Comparison of ENCODE assay signal across 27 cellular contexts in the genomic region with DNA sequence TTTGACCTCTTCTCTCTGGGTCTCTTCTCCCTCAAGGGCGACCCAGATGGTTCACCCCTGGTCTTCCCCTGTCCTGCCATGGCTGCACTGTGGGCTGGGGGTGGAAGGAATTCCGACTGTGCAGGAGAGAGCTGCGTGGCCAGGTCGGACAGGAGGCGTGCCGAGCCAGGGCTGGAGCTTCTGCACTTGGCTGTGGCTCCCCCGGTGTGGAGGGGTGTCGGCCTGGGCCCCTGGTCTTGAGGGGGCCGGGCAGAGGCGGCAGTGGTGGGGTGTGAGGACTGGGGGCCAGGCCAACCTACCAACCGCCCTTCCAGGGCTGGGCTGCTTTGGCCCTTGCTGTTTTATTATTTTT.
"Had no signal": no experiment of that assay in that cellular context is flagged by ENCODE, and none has a peak within 500 bp of the region (broad histone marks: within the 10 kb centered on the region; RNA-seq: fewer than 3 reads in every experiment).

No MANE protein-coding gene starts in this region.

- H3K27me3 ChIP-seq: left lung, neural progenitor cell, ovary, right atrium auricular region, stomach, tibial artery, upper lobe of right lung had no signal

- DNase-seq: hippocampal formation; immature natural killer cell; kidney; left colon; mesendoderm; naive B cell; natural killer cell; nephron progenitor cell; ovary; stimulated activated CD4-positive, alpha-beta T cell treated with anti-CD3 and anti-CD28 coated beads, Interleukin-12 subunit alpha, Interleukin-12 subunit beta, amount 100 ng/mL, for 4 hours; stimulated activated CD4-positive, alpha-beta T cell treated with anti-CD3 and anti-CD28 coated beads, Interleukin-15, amount 100 ng/mL, for 24 hours; stimulated activated CD4-positive, alpha-beta T cell treated with anti-CD3 and anti-CD28 coated beads, Interleukin-2, amount 100 ng/mL, for 24 hours; stimulated activated CD4-positive, alpha-beta T cell treated with anti-CD3 and anti-CD28 coated beads, Interleukin-4, amount 100 ng/mL, for 1 hour; stimulated activated naive B cell treated with anti-CD40 and anti-IgM and Interleukin-4, amounts not matched to agents 10 μg/mL and 1 μg/mL and 100 μg/mL, for 72 hours; stimulated activated naive CD8-positive, alpha-beta T cell treated with anti-CD3 and anti-CD28 coated beads, Interleukin-15, Interleukin-2, amounts not matched to agents 100 U/mL and 50 U/mL, for 24 hours; stomach; trophoblast cell; upper lobe of right lung had no signal

- H3K4me3 Mint-ChIP-seq: immature natural killer cell; mesothelial cell of epicardium; naive B cell; natural killer cell; nephron progenitor cell; neural progenitor cell; stimulated activated naive B cell treated with anti-CD40 and anti-IgM and Interleukin-4, amounts not matched to agents 10 μg/mL and 1 μg/mL and 100 μg/mL, for 72 hours had no signal

- H3K36me3 ChIP-seq: left lung, neural progenitor cell, ovary, right atrium auricular region, stomach, thoracic aorta, tibial artery, upper lobe of right lung had no signal

- H3K9ac ChIP-seq: neural progenitor cell had no signal

- ATAC-seq: left colon; left lung; natural killer cell; stimulated activated naive B cell treated with anti-CD40 and anti-IgM and Interleukin-4, amounts not matched to agents 10 μg/mL and 1 μg/mL and 100 μg/mL, for 72 hours; stimulated activated naive CD8-positive, alpha-beta T cell treated with anti-CD3 and anti-CD28 coated beads, Interleukin-15, Interleukin-2, amounts not matched to agents 100 U/mL and 50 U/mL, for 24 hours; upper lobe of right lung had no signal

- H3K9me3 Mint-ChIP-seq: natural killer cell had no signal

- H3K36me3 Mint-ChIP-seq: immature natural killer cell; mesothelial cell of epicardium; naive B cell; natural killer cell; neural progenitor cell; stimulated activated naive B cell treated with anti-CD40 and anti-IgM and Interleukin-4, amounts not matched to agents 10 μg/mL and 1 μg/mL and 100 μg/mL, for 72 hours had no signal

- H3K9me3 ChIP-seq: left lung, ovary, right atrium auricular region, stomach, thoracic aorta, tibial artery, upper lobe of right lung had no signal

- H3K4me1 Mint-ChIP-seq: immature natural killer cell; natural killer cell; stimulated activated naive B cell treated with anti-CD40 and anti-IgM and Interleukin-4, amounts not matched to agents 10 μg/mL and 1 μg/mL and 100 μg/mL, for 72 hours had no signal

- H3K4me1 ChIP-seq: left lung, right atrium auricular region, tibial artery, upper lobe of right lung had no signal

- H3K4me2 ChIP-seq: neural progenitor cell, smooth muscle cell had no signal

- H3K27ac Mint-ChIP-seq: immature natural killer cell; mesothelial cell of epicardium; natural killer cell; neural progenitor cell; progenitor cell of endocrine pancreas; stimulated activated naive B cell treated with anti-CD40 and anti-IgM and Interleukin-4, amounts not matched to agents 10 μg/mL and 1 μg/mL and 100 μg/mL, for 72 hours had no signal

- H3K27ac ChIP-seq: left lung, neural progenitor cell, ovary, right atrium auricular region, stomach, thoracic aorta, tibial artery, upper lobe of right lung had no signal

- H3K4me3 ChIP-seq: left lung, lung, neural progenitor cell, ovary, right atrium auricular region, smooth muscle cell, stomach, thoracic aorta, tibial artery, upper lobe of right lung had no signal
